In genomic region chr10:17409170-17409733, GRCh38 we compare ENCODE assay signal across 8 cellular contexts. TPM values are rescaled to one million over a fixed set of nuclear protein-coding genes. Genes with fewer than 3 reads are reported as not detected.
DNase-seq lines count a peak whose midpoint lies in the region; ATAC-seq and TF ChIP-seq lines count a peak whose summit lies in the region.

No MANE protein-coding gene starts in this region.

- H3K27me3 Mint-ChIP-seq in T-helper 17 cell, result peaks cover 6% of the 10 kb centered on the region
- H3K27me3 Mint-ChIP-seq in glutamatergic neuron (ENCODE audit: unreplicated experiment), result no peaks in the 10 kb centered on the region

- H3K4me1 Mint-ChIP-seq in T-helper 17 cell (peaks cover 18% of the 10 kb centered on the region), glutamatergic neuron (ENCODE audit: low read depth, unreplicated experiment) (peaks cover 13% of the 10 kb centered on the region)

- no peak overlapping the region for H3K4me3 ChIP-seq in AG10803 (ENCODE audit: low read length)

- H3K9me3 ChIP-seq in T-helper 17 cell (ENCODE audit: control insufficient read depth, low read length, poor library complexity, severe bottlenecking), result no peaks in the 10 kb centered on the region

- H3K27ac Mint-ChIP-seq in T-helper 17 cell (peak overlapping the region; percentile 39), glutamatergic neuron (ENCODE audit: unreplicated experiment) (no peak overlapping the region)

- DNase-seq in AG10803 (ENCODE audit: low read depth) (peak; percentile 6), T-helper 17 cell (no peak), glutamatergic neuron (no peak), activated T-cell treated with anti-CD3 and anti-CD28 coated beads for 4 hours (no peak), NCI-H2227 (lab: John Stamatoyannopoulos, UW; ENCODE audit: unreplicated experiment) (no peak), T-helper 9 cell (no peak)

- ATAC-seq in GM18907 (IDR thresholded peaks at IDR 0.05; ENCODE audit: unreplicated experiment), result peak; percentile 70
- peak; percentile 77 for ATAC-seq in T-helper 17 cell
- ATAC-seq in GM21515 (IDR thresholded peaks at IDR 0.05; ENCODE audit: unreplicated experiment), result no peak

- H3K4me3 Mint-ChIP-seq in T-helper 17 cell (peak overlapping the region; percentile 71), glutamatergic neuron (ENCODE audit: unreplicated experiment) (no peak overlapping the region)

- H3K36me3 Mint-ChIP-seq in T-helper 17 cell (ENCODE audit: low read depth) (peaks cover 5% of the 10 kb centered on the region), glutamatergic neuron (ENCODE audit: unreplicated experiment) (no peaks in the 10 kb centered on the region)

- peak; percentile 58 for TF ChIP-seq CTCF in AG10803 (conservative IDR thresholded peaks at IDR 0.05; ENCODE audit: low read length)
- TF ChIP-seq CTCF in glutamatergic neuron (IDR thresholded peaks at IDR 0.05; ENCODE audit: partially characterized antibody, unreplicated experiment), result peak; percentile 61

- H3K9me3 Mint-ChIP-seq in glutamatergic neuron (ENCODE audit: unreplicated experiment), result no peaks in the 10 kb centered on the region

RNA-seq across cellular contexts. Expression of gene ST8SIA6, which starts 45.1 kb away (rescaled TPM):
- total RNA-seq in T-helper 17 cell (1 to 10 TPM in 1 of 2 donors, under 1 TPM in 1; 0.72 to 4.1 TPM), glutamatergic neuron (ENCODE audit: unreplicated experiment) (not detected)
